8 cellular contexts compared by ENCODE assay signal in genomic region chr5:168291281-168291960, GRCh38. TPM values are rescaled to one million over a fixed set of nuclear protein-coding genes. Genes with fewer than 3 reads are reported as not detected.
A peak's percentile ranks its signal among the peaks of the same experiment; 100 is the strongest.
DNase-seq lines count a peak whose midpoint lies in the region; ATAC-seq and TF ChIP-seq lines count a peak whose summit lies in the region.

TSS of gene WWC1 (plus strand) at chr5:168291645. CDS start at chr5:168292153, 508 bp downstream.

- DNase-seq in GM03348 (ENCODE audit: low spot score) (peak; percentile 81), GM23338 (ENCODE audit: low spot score) (peak; percentile 89), Kasumi-1 (lab: John Stamatoyannopoulos, UW) (peak; percentile 75 to 77), astrocyte of the cerebellum (ENCODE audit: low read depth) (no peak), AML-193 (lab: John Stamatoyannopoulos, UW) (no peak)
- peak; percentile 15 to 26 for DNase-seq in stimulated activated CD4-positive, alpha-beta T cell treated with anti-CD3 and anti-CD28 coated beads, Interleukin-15, amount 100 ng/mL, for 1 hour (ENCODE audit: low read depth in 1 of 2, low spot score in 1 of 2)

- H3K9me2 ChIP-seq in GM23338 (ENCODE audit: insufficient read depth) (no peaks in the 10 kb centered on the region), SU-DHL-6 (replicated peaks; ENCODE audit: insufficient read depth, low read length) (no peaks in the 10 kb centered on the region)

- H2AFZ ChIP-seq in GM23338: peak within 1 kb of the TSS; percentile 88
- peak within 1 kb of the TSS; percentile 77 for H2AFZ ChIP-seq in SU-DHL-6 (ENCODE audit: low read depth, low read length, severe bottlenecking)

- H3K79me2 ChIP-seq in GM23338 (replicated peaks; ENCODE audit: insufficient read depth) (peaks cover 33% of the 10 kb centered on the region), SU-DHL-6 (ENCODE audit: insufficient read depth, low read length) (no peaks in the 10 kb centered on the region)

- 0 out of 2 replicates have a peak within 1 kb of the TSS, but pooled peaks have one; percentile 52 for H3K27ac Mint-ChIP-seq in GM23338

- H3K27ac ChIP-seq in GM23338 (ENCODE audit: low read depth) (no peak within 1 kb of the TSS), SU-DHL-6 (ENCODE audit: low read depth, low read length) (no peak within 1 kb of the TSS)

- H3K36me3 Mint-ChIP-seq in GM23338 (ENCODE audit: low read depth): 0 out of 3 replicates have a peak, but pooled peaks cover 2% of the 10 kb centered on the region

- H3K4me3 ChIP-seq in GM23338 (peak within 1 kb of the TSS; percentile 56), SU-DHL-6 (ENCODE audit: insufficient read depth, low read length, poor library complexity, severe bottlenecking) (peak within 1 kb of the TSS; percentile 58), astrocyte of the cerebellum (ENCODE audit: low read depth, low read length) (peak within 1 kb of the TSS; percentile 57), iPS-18c (ENCODE audit: insufficient read depth, low read depth, low read length) (peak within 1 kb of the TSS; percentile 70)

- no peaks in the 10 kb centered on the region for H3K36me3 ChIP-seq in GM23338 (ENCODE audit: insufficient read depth)
- no peaks in the 10 kb centered on the region for H3K36me3 ChIP-seq in SU-DHL-6 (ENCODE audit: low read length)

- H3K9me3 Mint-ChIP-seq in GM23338: no peaks in the 10 kb centered on the region; the same call in 1 of the 3 replicates

- H3F3A ChIP-seq in GM23338 (replicated peaks; ENCODE audit: low read depth) (no peaks in the 10 kb centered on the region; the same call in 1 of the 2 replicates), SU-DHL-6 (ENCODE audit: insufficient read depth) (peaks cover 6% of the 10 kb centered on the region)

- peaks cover 65% of the 10 kb centered on the region for H3K4me1 Mint-ChIP-seq in GM23338

- peak within 1 kb of the TSS; percentile 60 for H3K9ac ChIP-seq in SU-DHL-6 (ENCODE audit: low read length)

- peak within 1 kb of the TSS; percentile 90 for H3K4me2 ChIP-seq in GM23338
- peak within 1 kb of the TSS; percentile 62 for H3K4me2 ChIP-seq in SU-DHL-6 (ENCODE audit: low read depth, low read length, poor library complexity, severe bottlenecking)

- peak within 1 kb of the TSS; percentile 89 for H3K4me3 Mint-ChIP-seq in GM23338

- peaks cover 33% of the 10 kb centered on the region for H3K4me1 ChIP-seq in GM23338 (ENCODE audit: insufficient read depth)

- in situ Hi-C loops in astrocyte of the cerebellum (cut with HindIII; ENCODE audit: low sequenced_read_pairs): no loop called here

- peak; percentile 20 to 36 for TF ChIP-seq CTCF in GM23338 (conservative IDR thresholded peaks at IDR 0.05; ENCODE audit: low read depth in 2 of 2)
- no peak for TF ChIP-seq CTCF in SU-DHL-6 (IDR thresholded peaks at IDR 0.05; ENCODE audit: insufficient read depth, low read length, poor library complexity, severe bottlenecking)
- TF ChIP-seq CTCF in astrocyte of the cerebellum (IDR thresholded peaks at IDR 0.05; ENCODE audit: low read depth, low read length, missing control alignments): peak; percentile 46

- H3K27me3 ChIP-seq in GM23338 (ENCODE audit: insufficient read depth): no peaks in the 10 kb centered on the region
- H3K27me3 ChIP-seq in SU-DHL-6 (ENCODE audit: low read length): no peaks in the 10 kb centered on the region

- peaks cover 14% of the 10 kb centered on the region for H3K27me3 Mint-ChIP-seq in GM23338 (ENCODE audit: insufficient read depth, low read depth, poor library complexity)

- H3K9me3 ChIP-seq in SU-DHL-6 (ENCODE audit: insufficient read depth, low read length) (no peaks in the 10 kb centered on the region), iPS-18c (ENCODE audit: control insufficient read depth, insufficient read depth, low read length) (peaks cover 2% of the 10 kb centered on the region)

- peak; percentile 68 for ATAC-seq in GM23338

- H4K20me1 ChIP-seq in GM23338 (replicated peaks; ENCODE audit: insufficient read depth) (peaks cover 16% of the 10 kb centered on the region; the same call in 1 of the 2 replicates), SU-DHL-6 (ENCODE audit: low read depth, low read length) (no peaks in the 10 kb centered on the region)

TF ChIP-seq in GM23338, 12 proteins besides CTCF, POLR2A, EP300 and RAD21:
- TF ChIP-seq NANOG (IDR thresholded peaks at IDR 0.05; ENCODE audit: borderline replicate concordance) (no peak), POLR2AphosphoS5 (IDR thresholded peaks at IDR 0.05; ENCODE audit: low read depth) (peak; percentile 76), ZNF331 (CRISPR knock-in tag; IDR thresholded peaks at IDR 0.05; ENCODE audit: low read depth) (no peak), EZH2phosphoT487 (IDR thresholded peaks at IDR 0.05; ENCODE audit: unreplicated experiment) (no peak)

RNA-seq across cellular contexts. Expression of gene WWC1, which starts in this region (rescaled TPM):
- 27.8 and 33.2 TPM in 2 replicates for total RNA-seq in GM23338 (2014; rRNA removed; shearing (Covaris generic))
- 23.6 and 25.4 TPM in 2 replicates for polyA plus RNA-seq in GM23338 (2016; fragmentation: Nextera tagmentation; extraction: Ambion mirVana)

Comparison
In these comparisons a context has a peak if more than half of its experiments do, and no peak if none do; other contexts are left out.
1. DNase-seq: peak in GM03348 (single experiment), GM23338 (single experiment), Kasumi-1 (2 of 2) and stimulated activated CD4-positive, alpha-beta T cell treated with anti-CD3 and anti-CD28 coated beads, Interleukin-15, amount 100 ng/mL, for 1 hour (2 of 2); none in astrocyte of the cerebellum (single experiment) and AML-193 (0 of 2).
2. Peak in every context shown above with its lines, with median percentiles within 50 percentile points of each other: H3K4me3 ChIP-seq.